Comparison of ENCODE assay signal across 1 cellular context in genomic region chr6:67888886-67889681, GRCh38.
TF ChIP-seq lines count a peak whose summit lies in the region.

No MANE protein-coding gene starts in this region.

TF ChIP-seq in K562, 482 proteins besides CTCF, POLR2A, EP300 and RAD21 (continued from another document and continues in another):
- no peak for TF ChIP-seq NKRF (IDR thresholded peaks at IDR 0.05; ENCODE audit: borderline replicate concordance)
- peak; percentile 81 for TF ChIP-seq E2F8 (IDR thresholded peaks at IDR 0.05; ENCODE audit: low read depth, partially characterized antibody)
- no peak for TF ChIP-seq HNRNPUL1 (IDR thresholded peaks at IDR 0.05; ENCODE audit: low read length)
- TF ChIP-seq CTBP1 (IDR thresholded peaks at IDR 0.05; ENCODE audit: borderline replicate concordance), result peak; percentile 73
- no peak for TF ChIP-seq RBM34 (IDR thresholded peaks at IDR 0.05; ENCODE audit: borderline replicate concordance, insufficient read depth, low read length)
- 0 out of 2 replicates have a peak, but pooled peaks have one; percentile 22 for TF ChIP-seq CAMTA2 (CRISPR knock-in tag; conservative IDR thresholded peaks at IDR 0.05)
- peak; percentile 91 for TF ChIP-seq SUPT5H (IDR thresholded peaks at IDR 0.05)
- peak; percentile 89 for TF ChIP-seq KDM5B (IDR thresholded peaks at IDR 0.05; ENCODE audit: insufficient replicate concordance, low read depth, low read length)
- TF ChIP-seq STAG1 (CRISPR knock-in tag; IDR thresholded peaks at IDR 0.05; ENCODE audit: borderline replicate concordance), result no peak
- TF ChIP-seq FOS (IDR thresholded peaks at IDR 0.05; ENCODE audit: extremely low read depth, insufficient read length), result no peak
- peak; percentile 86 for TF ChIP-seq GATA2 (CRISPR knock-in tag; IDR thresholded peaks at IDR 0.05)
- peak; percentile 18; the same call in 1 of the 2 replicates for TF ChIP-seq ZSCAN29 (IDR thresholded peaks at IDR 0.05)
- TF ChIP-seq ZNF41 (CRISPR knock-in tag; conservative IDR thresholded peaks at IDR 0.05), result peak; percentile 75; the same call in 1 of the 2 replicates
- no peak for TF ChIP-seq SIRT6 (IDR thresholded peaks at IDR 0.05; ENCODE audit: low read depth, low read length)
- peak; percentile 60; the same call in 1 of the 2 replicates for TF ChIP-seq ZNF436 (CRISPR knock-in tag; IDR thresholded peaks at IDR 0.05)
- peak; percentile 36; the same call in 1 of the 2 replicates for TF ChIP-seq NFE2L1 (tag; IDR thresholded peaks at IDR 0.05; ENCODE audit: borderline replicate concordance, low read depth)
- TF ChIP-seq ZNF212 (CRISPR knock-in tag; IDR thresholded peaks at IDR 0.05), result no peak
- no peak for TF ChIP-seq SMARCB1 (IDR thresholded peaks at IDR 0.05; ENCODE audit: insufficient read length, low read depth)
- TF ChIP-seq SMAD4 (CRISPR knock-in tag; conservative IDR thresholded peaks at IDR 0.05), result peak; percentile 100
- TF ChIP-seq ZNF592 (IDR thresholded peaks at IDR 0.05), result peak; percentile 95
- TF ChIP-seq RBM14 (IDR thresholded peaks at IDR 0.05; ENCODE audit: borderline replicate concordance, insufficient read depth, low read depth, low read length), result no peak
- TF ChIP-seq SETDB1 (IDR thresholded peaks at IDR 0.05; ENCODE audit: low read length), result no peak
- no peak for TF ChIP-seq XRCC4 (IDR thresholded peaks at IDR 0.05; ENCODE audit: extremely low read depth, insufficient read depth, insufficient read length)
- TF ChIP-seq USF2 (CRISPR knock-in tag; IDR thresholded peaks at IDR 0.05), result no peak
- TF ChIP-seq CSDE1 (IDR thresholded peaks at IDR 0.05), result no peak
- peak; percentile 100 for TF ChIP-seq MITF (IDR thresholded peaks at IDR 0.05)
- TF ChIP-seq TSC22D4 (tag; IDR thresholded peaks at IDR 0.05), result no peak
- peak; percentile 91 for TF ChIP-seq BRD9 (IDR thresholded peaks at IDR 0.05; ENCODE audit: low read depth, partially characterized antibody)
- peak; percentile 98 for TF ChIP-seq ZNF395 (CRISPR knock-in tag; IDR thresholded peaks at IDR 0.05)
- TF ChIP-seq HDAC2 (IDR thresholded peaks at IDR 0.05), result peak; percentile 26; the same call in 1 of the 2 replicates
- 0 out of 2 replicates have a peak, but pooled peaks have one; percentile 58 for TF ChIP-seq ZNF444 (CRISPR knock-in tag; IDR thresholded peaks at IDR 0.05)
- TF ChIP-seq RAD51 (IDR thresholded peaks at IDR 0.05; ENCODE audit: borderline replicate concordance, low read depth), result peak; percentile 76; the same call in 1 of the 2 replicates
- TF ChIP-seq SIN3B (IDR thresholded peaks at IDR 0.05; ENCODE audit: low read depth), result no peak
- peak; percentile 96 to 97 for TF ChIP-seq TRIM24 (IDR thresholded peaks at IDR 0.05)
- peak; percentile 77 for TF ChIP-seq ZNF609 (CRISPR knock-in tag; IDR thresholded peaks at IDR 0.05; ENCODE audit: borderline replicate concordance)
- 0 out of 2 replicates have a peak, but pooled peaks have one; percentile 68 for TF ChIP-seq ZNF23 (CRISPR knock-in tag; IDR thresholded peaks at IDR 0.05)
- peak; percentile 68; the same call in 1 of the 2 replicates for TF ChIP-seq TRIM25 (IDR thresholded peaks at IDR 0.05; ENCODE audit: borderline replicate concordance)
- TF ChIP-seq ZKSCAN8 (CRISPR knock-in tag; IDR thresholded peaks at IDR 0.05), result peak; percentile 89
- peak; percentile 95 for TF ChIP-seq TAF1 (IDR thresholded peaks at IDR 0.05; ENCODE audit: control insufficient read depth, extremely low read depth, insufficient read depth, low read length, severe bottlenecking)
- peak; percentile 87 for TF ChIP-seq TAF7 (tag; IDR thresholded peaks at IDR 0.05)
- TF ChIP-seq ILK (tag; IDR thresholded peaks at IDR 0.05; ENCODE audit: borderline replicate concordance, low read depth), result no peak
